Comparison of ENCODE assay signal across 26 cellular contexts in genomic region chr1:7187121-7187510, GRCh38.
"Had no signal": no experiment of that assay in that cellular context is flagged by ENCODE, and none has a peak within 500 bp of the region (broad histone marks: within the 10 kb centered on the region; RNA-seq: fewer than 3 reads in every experiment).

No MANE protein-coding gene starts in this region.

- ATAC-seq: natural killer cell; right lobe of liver; stimulated activated naive B cell treated with anti-CD40 and anti-IgM and Interleukin-4, amounts not matched to agents 10 μg/mL and 1 μg/mL and 100 μg/mL, for 72 hours; stimulated activated naive CD8-positive, alpha-beta T cell treated with anti-CD3 and anti-CD28 coated beads, Interleukin-15, Interleukin-2, amounts not matched to agents 100 U/mL and 50 U/mL, for 24 hours had no signal

- H3K4me1 Mint-ChIP-seq: mesothelial cell of epicardium; naive B cell; natural killer cell; nephron progenitor cell; neural progenitor cell; stimulated activated naive B cell treated with anti-CD40 and anti-IgM and Interleukin-4, amounts not matched to agents 10 μg/mL and 1 μg/mL and 100 μg/mL, for 72 hours had no signal

- DNase-seq: islet precursor cell; left ventricle myocardium inferior; mesendoderm; naive B cell; natural killer cell; nephron progenitor cell; occipital lobe; ovary; right lobe of liver; stimulated activated CD4-positive, alpha-beta T cell treated with anti-CD3 and anti-CD28 coated beads, Interleukin-2, amount 100 ng/mL, for 24 hours; stimulated activated CD4-positive, alpha-beta T cell treated with anti-CD3 and anti-CD28 coated beads, Interleukin-4, amount 100 ng/mL, for 1 hour; stimulated activated naive B cell treated with anti-CD40 and anti-IgM and Interleukin-4, amounts not matched to agents 10 μg/mL and 1 μg/mL and 100 μg/mL, for 72 hours; stimulated activated naive CD8-positive, alpha-beta T cell treated with anti-CD3 and anti-CD28 coated beads, Interleukin-15, Interleukin-2, amounts not matched to agents 100 U/mL and 50 U/mL, for 24 hours; stomach; testis; thyroid gland; transverse colon; upper lobe of left lung had no signal

- H3K27ac ChIP-seq: left ventricle myocardium inferior, neural progenitor cell, neutrophil, ovary, right atrium auricular region, right lobe of liver, stomach, testis, thyroid gland, transverse colon, upper lobe of left lung, vagina had no signal

- H3K9me3 Mint-ChIP-seq: natural killer cell, nephron progenitor cell, neural progenitor cell had no signal

- H3K27me3 ChIP-seq: neural progenitor cell, ovary, right atrium auricular region, right lobe of liver, testis, thyroid gland, upper lobe of left lung, vagina had no signal

- H3K4me2 ChIP-seq: neural progenitor cell, smooth muscle cell had no signal

- H3K36me3 Mint-ChIP-seq: mesothelial cell of epicardium; naive B cell; natural killer cell; neural progenitor cell; stimulated activated naive B cell treated with anti-CD40 and anti-IgM and Interleukin-4, amounts not matched to agents 10 μg/mL and 1 μg/mL and 100 μg/mL, for 72 hours had no signal

- H2AFZ ChIP-seq: neural progenitor cell had no signal

- H3K9me3 ChIP-seq: left ventricle myocardium inferior, neutrophil, ovary, right atrium auricular region, right lobe of liver, stomach, testis, thyroid gland, transverse colon, upper lobe of left lung, vagina had no signal

- H3K27ac Mint-ChIP-seq: mesothelial cell of epicardium; natural killer cell; nephron progenitor cell; neural progenitor cell; progenitor cell of endocrine pancreas; stimulated activated naive B cell treated with anti-CD40 and anti-IgM and Interleukin-4, amounts not matched to agents 10 μg/mL and 1 μg/mL and 100 μg/mL, for 72 hours had no signal

- H3K4me3 Mint-ChIP-seq: mesothelial cell of epicardium; naive B cell; natural killer cell; nephron progenitor cell; neural progenitor cell; stimulated activated naive B cell treated with anti-CD40 and anti-IgM and Interleukin-4, amounts not matched to agents 10 μg/mL and 1 μg/mL and 100 μg/mL, for 72 hours had no signal

- H3K36me3 ChIP-seq: left ventricle myocardium inferior, neural progenitor cell, neutrophil, ovary, right atrium auricular region, right lobe of liver, stomach, thyroid gland, transverse colon, upper lobe of left lung, vagina had no signal

- H3K9ac ChIP-seq: neural progenitor cell had no signal

- H3K4me1 ChIP-seq: left ventricle myocardium inferior, neural progenitor cell, right atrium auricular region, right lobe of liver, stomach, thyroid gland, transverse colon, upper lobe of left lung, vagina had no signal

- H3K4me3 ChIP-seq: left ventricle myocardium inferior, lung, neural progenitor cell, ovary, right atrium auricular region, right lobe of liver, smooth muscle cell, stomach, testis, thyroid gland, transverse colon, upper lobe of left lung, vagina had no signal
